1 cellular context compared by ENCODE assay signal in the genomic region with DNA sequence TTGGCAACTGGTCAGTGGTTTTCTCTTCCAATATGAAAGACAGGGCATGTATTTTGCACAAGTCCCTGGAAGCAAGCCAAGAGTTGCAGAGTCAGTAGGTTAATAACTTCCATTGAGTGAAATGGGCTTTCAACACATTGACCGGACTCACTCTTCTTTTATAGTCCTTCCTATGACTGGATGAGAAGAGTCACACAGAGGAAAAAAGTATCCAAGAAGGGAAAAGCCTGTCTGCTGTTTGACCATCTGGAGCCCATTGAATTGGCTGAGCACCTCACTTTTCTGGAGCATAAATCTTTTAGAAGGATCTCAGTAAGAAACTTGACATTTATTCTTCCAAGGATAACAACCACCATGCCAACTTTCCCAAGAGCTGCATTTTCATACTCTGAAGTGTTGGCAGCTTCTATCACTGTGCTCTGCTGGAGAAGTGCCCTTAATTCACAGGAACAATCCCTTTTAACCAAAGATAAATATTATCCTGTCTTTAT.
TF ChIP-seq lines count a peak whose summit lies in the region.

No MANE protein-coding gene starts in this region.

TF ChIP-seq in GM23338, 12 proteins besides CTCF, POLR2A, EP300 and RAD21 (continued from another document):
- TF ChIP-seq ZNF462 (CRISPR knock-in tag; IDR thresholded peaks at IDR 0.05), result no peak
- no peak for TF ChIP-seq NANOG (IDR thresholded peaks at IDR 0.05; ENCODE audit: borderline replicate concordance)
- no peak for TF ChIP-seq EZH2 (IDR thresholded peaks at IDR 0.05; ENCODE audit: low read depth, unreplicated experiment)
